8 cellular contexts compared by ENCODE assay signal in genomic region chr20:407097-407952, GRCh38. TPM values are rescaled to one million over a fixed set of nuclear protein-coding genes. Genes with fewer than 3 reads are reported as not detected.
A peak's percentile ranks its signal among the peaks of the same experiment; 100 is the strongest.
DNase-seq lines count a peak whose midpoint lies in the region; ATAC-seq, FAIRE-seq and TF ChIP-seq lines count a peak whose summit lies in the region.

No MANE protein-coding gene starts in this region.

- H3K4me1 Mint-ChIP-seq in activated naive CD4-positive, alpha-beta T cell treated with anti-CD3 and anti-CD28 coated beads, Interleukin-2, amount 50 U/mL, for 24 hours, result peaks cover 47% of the 10 kb centered on the region
- peaks cover 17% of the 10 kb centered on the region for H3K4me1 Mint-ChIP-seq in glutamatergic neuron (ENCODE audit: low read depth, unreplicated experiment)

- H3K27me3 Mint-ChIP-seq in activated naive CD4-positive, alpha-beta T cell treated with anti-CD3 and anti-CD28 coated beads, Interleukin-2, amount 50 U/mL, for 24 hours, result no peaks in the 10 kb centered on the region
- H3K27me3 Mint-ChIP-seq in glutamatergic neuron (ENCODE audit: unreplicated experiment), result peaks cover 14% of the 10 kb centered on the region

- intact Hi-C loops in thyroid gland (cut with DNase I), result loop anchor here (10.0 kb wide), 2 partner anchors 53 to 57 kb away; partner anchors contain the start of gene TBC1D20

- TF ChIP-seq POLR2A in thyroid gland (IDR thresholded peaks at IDR 0.05), result peak in 1 of 2 donors; percentile 50

- DNase-seq in ELR (ENCODE audit: low read depth) (peak; percentile 86), RCC 7860 (ENCODE audit: low spot score) (peak; percentile 76), glutamatergic neuron (peak; percentile 81), osteoblast (ENCODE audit: insufficient read length, low spot score, missing footprints) (peak; percentile 98), thyroid gland (peak; percentile 73 to 78)
- DNase-seq in Jurkat, Clone E6-1 (ENCODE audit: low read depth, low spot score), result peak; percentile 47

- peaks cover 20% of the 10 kb centered on the region for H4K20me1 ChIP-seq in osteoblast (ENCODE audit: insufficient read depth, low read length)

- H3K4me1 ChIP-seq in osteoblast (ENCODE audit: insufficient read depth, low read length) (peaks cover 19% of the 10 kb centered on the region), thyroid gland (peaks cover 8 to 19% of the 10 kb centered on the region in 2 donors)

- TF ChIP-seq CTCF in glutamatergic neuron (IDR thresholded peaks at IDR 0.05; ENCODE audit: partially characterized antibody, unreplicated experiment) (peak; percentile 48), osteoblast (IDR thresholded peaks at IDR 0.05; ENCODE audit: extremely low read depth, low read depth, low read length) (peak; percentile 37), thyroid gland (IDR thresholded peaks at IDR 0.05) (peak in 3 of 6 experiments; percentile 2 to 7 (median 3))

- peak overlapping the region; percentile 96 for H3K4me2 ChIP-seq in osteoblast (ENCODE audit: insufficient read depth, low read length)

- H3K4me3 ChIP-seq in Jurkat, Clone E6-1 (ENCODE audit: low read length), result peak overlapping the region; percentile 51
- H3K4me3 ChIP-seq in osteoblast (ENCODE audit: insufficient read depth, low read length) (peak overlapping the region; percentile 76), thyroid gland (replicated peaks in 1 of 3) (peak overlapping the region in 2 of 3 donors; percentile 36 to 98)

- no peaks in the 10 kb centered on the region for H3K27me3 ChIP-seq in osteoblast (ENCODE audit: insufficient read depth, low read length)
- H3K27me3 ChIP-seq in thyroid gland, result no peaks in the 10 kb centered on the region

- peaks cover 17% of the 10 kb centered on the region for H3K36me3 Mint-ChIP-seq in activated naive CD4-positive, alpha-beta T cell treated with anti-CD3 and anti-CD28 coated beads, Interleukin-2, amount 50 U/mL, for 24 hours
- H3K36me3 Mint-ChIP-seq in glutamatergic neuron (ENCODE audit: unreplicated experiment), result peaks cover 5% of the 10 kb centered on the region

- peak overlapping the region; percentile 97 for H3K27ac Mint-ChIP-seq in activated naive CD4-positive, alpha-beta T cell treated with anti-CD3 and anti-CD28 coated beads, Interleukin-2, amount 50 U/mL, for 24 hours
- H3K27ac Mint-ChIP-seq in glutamatergic neuron (ENCODE audit: unreplicated experiment), result peak overlapping the region; percentile 95

- H3K27ac ChIP-seq in osteoblast (ENCODE audit: low read depth, low read length) (peak overlapping the region; percentile 37), thyroid gland (peak overlapping the region in 2 of 3 donors; percentile 4 to 96)

- H3K79me2 ChIP-seq in osteoblast (ENCODE audit: insufficient read depth, low read length), result peaks cover 40% of the 10 kb centered on the region

- H3K9me3 Mint-ChIP-seq in activated naive CD4-positive, alpha-beta T cell treated with anti-CD3 and anti-CD28 coated beads, Interleukin-2, amount 50 U/mL, for 24 hours, result no peaks in the 10 kb centered on the region
- peaks cover 11% of the 10 kb centered on the region for H3K9me3 Mint-ChIP-seq in glutamatergic neuron (ENCODE audit: unreplicated experiment)

- ATAC-seq in GM21723 (IDR thresholded peaks at IDR 0.05; ENCODE audit: unreplicated experiment), result peak; percentile 61

- H3K9me3 ChIP-seq in osteoblast (ENCODE audit: low read depth, low read length) (no peaks in the 10 kb centered on the region), thyroid gland (no peaks in the 10 kb centered on the region)

- FAIRE-seq in RCC 7860 (lab: Jason Lieb, UNC), result no peak

- H3K36me3 ChIP-seq in osteoblast (ENCODE audit: insufficient read depth, low read length), result peaks cover 23% of the 10 kb centered on the region
- no peaks in the 10 kb centered on the region for H3K36me3 ChIP-seq in thyroid gland

- peak overlapping the region; percentile 90 for H3K4me3 Mint-ChIP-seq in activated naive CD4-positive, alpha-beta T cell treated with anti-CD3 and anti-CD28 coated beads, Interleukin-2, amount 50 U/mL, for 24 hours
- peak overlapping the region; percentile 91 for H3K4me3 Mint-ChIP-seq in glutamatergic neuron (ENCODE audit: unreplicated experiment)

- WGBS in thyroid gland, 2 donors, result 10 to 21% methylated on average over 25 to 42 of the region's 45 CpGs

- peak overlapping the region; percentile 99 for H2AFZ ChIP-seq in osteoblast (ENCODE audit: low read length)

RNA-seq across cellular contexts. Expression of gene RBCK1, which starts 0.8 kb away (rescaled TPM):
- polyA plus RNA-seq in Jurkat, Clone E6-1 (2012; ENCODE audit: insufficient read depth, insufficient read length), result 112 TPM
- total RNA-seq in glutamatergic neuron (ENCODE audit: unreplicated experiment) (97.6 TPM), osteoblast (73.1 and 104 TPM in 2 replicates), thyroid gland (10 to 100 TPM; 49.2 to 90.2 (median 71.0) TPM)

RNA-seq across cellular contexts. Expression of gene TRIB3, which starts 26.8 kb away (rescaled TPM):
- 19.0 TPM for polyA plus RNA-seq in Jurkat, Clone E6-1 (2012; ENCODE audit: insufficient read depth, insufficient read length)
- 29.3 TPM for total RNA-seq in glutamatergic neuron (ENCODE audit: unreplicated experiment)
- total RNA-seq in osteoblast, result 176 and 213 TPM in 2 replicates
- total RNA-seq in thyroid gland, result 10 to 100 TPM in 2 of 4 donors, 1 to 10 TPM in 2; 6.1 to 16.5 (median 8.1) TPM

RNA-seq across cellular contexts. Expression of gene TBC1D20, which starts 55.0 kb away (rescaled TPM):
- polyA plus RNA-seq in Jurkat, Clone E6-1 (2012; ENCODE audit: insufficient read depth, insufficient read length), result 18.2 TPM
- 39.6 TPM for total RNA-seq in glutamatergic neuron (ENCODE audit: unreplicated experiment)
- total RNA-seq in osteoblast, result 57.5 and 64.8 TPM in 2 replicates
- 10 to 100 TPM; 34.1 to 40.5 (median 35.6) TPM for total RNA-seq in thyroid gland

Comparison
In these comparisons a context has a peak if more than half of its experiments do, and no peak if none do; other contexts are left out.
1. Peak in every context shown above with its lines: DNase-seq, ATAC-seq, H3K4me3 ChIP-seq and H3K27ac ChIP-seq.
2. DNase-seq: peak in every context shown above with its lines; median percentile 98 in osteoblast; 86 in ELR; 81 in glutamatergic neuron; 76 in RCC 7860; 76 in thyroid gland; 47 in Jurkat, Clone E6-1.